Comparison of ENCODE assay signal across 1 cellular context in the genomic region with DNA sequence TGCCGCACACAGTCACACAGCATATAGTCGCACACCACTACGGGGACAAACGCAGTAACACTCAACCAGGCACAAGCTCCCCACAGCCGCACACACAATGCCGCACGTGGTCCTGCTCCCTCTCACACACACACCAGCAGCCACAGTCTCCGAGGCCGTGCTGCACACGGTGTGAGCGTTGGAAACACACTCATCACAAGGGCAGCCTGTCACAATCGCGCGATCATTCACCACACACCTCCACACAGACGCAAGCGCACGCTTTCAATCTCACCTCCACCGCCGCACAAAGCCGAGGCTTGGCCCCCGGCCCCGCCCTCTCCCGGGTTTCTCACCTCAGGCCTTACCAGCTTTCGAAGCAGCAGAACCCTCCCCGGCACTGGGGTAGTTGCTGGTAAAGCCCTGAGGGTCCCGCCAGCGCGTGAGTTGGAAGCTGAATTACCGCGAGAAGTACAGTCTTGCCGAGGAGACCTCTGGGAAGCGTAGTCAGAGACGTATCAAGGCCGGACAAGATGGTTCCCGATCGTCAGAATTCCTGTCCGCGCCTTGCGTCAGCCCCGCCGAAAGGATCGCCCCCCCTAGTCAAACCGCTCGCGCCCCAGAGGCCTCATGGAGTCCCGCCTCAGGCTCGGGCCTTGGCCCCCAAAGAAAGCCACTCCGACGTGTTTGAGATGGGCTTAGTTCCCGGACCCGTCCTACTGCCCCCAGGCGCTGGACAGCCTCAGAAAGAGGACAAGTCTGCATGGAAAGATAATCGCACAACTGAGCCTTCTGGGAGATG.
TF ChIP-seq lines count a peak whose summit lies in the region.

A gene (minus strand): TSS at position 423 of the 781 bp plus-strand sequence. CDS start 13,004 bp downstream, outside the sequence.

TF ChIP-seq in K562, 482 proteins besides CTCF, POLR2A, EP300 and RAD21 (continued from another document and continues in another):
- TF ChIP-seq SMAD4 (CRISPR knock-in tag; conservative IDR thresholded peaks at IDR 0.05), result peak; percentile 47; the same call in 1 of the 2 replicates
- TF ChIP-seq MBD2 (IDR thresholded peaks at IDR 0.05; ENCODE audit: borderline replicate concordance, low read depth), result peak; percentile 51; the same call in 1 of the 2 replicates
- no peak for TF ChIP-seq ZNF347 (CRISPR knock-in tag; IDR thresholded peaks at IDR 0.05; ENCODE audit: low read depth)
- no peak for TF ChIP-seq CBX5 (IDR thresholded peaks at IDR 0.05; ENCODE audit: borderline replicate concordance, low read depth)
- TF ChIP-seq, protein P1, sequence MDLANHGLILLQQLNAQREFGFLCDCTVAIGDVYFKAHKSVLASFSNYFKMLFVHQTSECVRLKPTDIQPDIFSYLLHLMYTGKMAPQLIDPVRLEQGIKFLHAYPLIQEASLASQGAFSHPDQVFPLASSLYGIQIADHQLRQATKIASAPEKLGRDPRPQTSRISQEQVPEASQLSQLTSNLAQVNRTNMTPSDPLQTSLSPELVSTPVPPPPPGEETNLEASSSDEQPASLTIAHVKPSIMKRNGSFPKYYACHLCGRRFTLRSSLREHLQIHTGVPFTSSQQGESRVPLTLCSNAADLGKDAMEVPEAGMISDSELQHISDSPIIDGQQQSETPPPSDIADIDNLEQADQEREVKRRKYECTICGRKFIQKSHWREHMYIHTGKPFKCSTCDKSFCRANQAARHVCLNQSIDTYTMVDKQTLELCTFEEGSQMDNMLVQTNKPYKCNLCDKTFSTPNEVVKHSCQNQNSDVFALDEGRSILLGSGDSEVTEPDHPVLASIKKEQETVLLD (IDR thresholded peaks at IDR 0.05), result 0 out of 2 replicates have a peak, but pooled peaks have one; percentile 62
- TF ChIP-seq, protein P2, sequence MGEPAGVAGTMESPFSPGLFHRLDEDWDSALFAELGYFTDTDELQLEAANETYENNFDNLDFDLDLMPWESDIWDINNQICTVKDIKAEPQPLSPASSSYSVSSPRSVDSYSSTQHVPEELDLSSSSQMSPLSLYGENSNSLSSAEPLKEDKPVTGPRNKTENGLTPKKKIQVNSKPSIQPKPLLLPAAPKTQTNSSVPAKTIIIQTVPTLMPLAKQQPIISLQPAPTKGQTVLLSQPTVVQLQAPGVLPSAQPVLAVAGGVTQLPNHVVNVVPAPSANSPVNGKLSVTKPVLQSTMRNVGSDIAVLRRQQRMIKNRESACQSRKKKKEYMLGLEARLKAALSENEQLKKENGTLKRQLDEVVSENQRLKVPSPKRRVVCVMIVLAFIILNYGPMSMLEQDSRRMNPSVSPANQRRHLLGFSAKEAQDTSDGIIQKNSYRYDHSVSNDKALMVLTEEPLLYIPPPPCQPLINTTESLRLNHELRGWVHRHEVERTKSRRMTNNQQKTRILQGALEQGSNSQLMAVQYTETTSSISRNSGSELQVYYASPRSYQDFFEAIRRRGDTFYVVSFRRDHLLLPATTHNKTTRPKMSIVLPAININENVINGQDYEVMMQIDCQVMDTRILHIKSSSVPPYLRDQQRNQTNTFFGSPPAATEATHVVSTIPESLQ (CRISPR knock-in tag; IDR thresholded peaks at IDR 0.05), result no peak
- TF ChIP-seq DPF2 (IDR thresholded peaks at IDR 0.05), result no peak
- TF ChIP-seq, protein P3, sequence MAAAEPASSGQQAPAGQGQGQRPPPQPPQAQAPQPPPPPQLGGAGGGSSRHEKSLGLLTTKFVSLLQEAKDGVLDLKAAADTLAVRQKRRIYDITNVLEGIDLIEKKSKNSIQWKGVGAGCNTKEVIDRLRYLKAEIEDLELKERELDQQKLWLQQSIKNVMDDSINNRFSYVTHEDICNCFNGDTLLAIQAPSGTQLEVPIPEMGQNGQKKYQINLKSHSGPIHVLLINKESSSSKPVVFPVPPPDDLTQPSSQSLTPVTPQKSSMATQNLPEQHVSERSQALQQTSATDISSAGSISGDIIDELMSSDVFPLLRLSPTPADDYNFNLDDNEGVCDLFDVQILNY (CRISPR knock-in tag; IDR thresholded peaks at IDR 0.05), result no peak
- no peak for TF ChIP-seq HNRNPUL1 (IDR thresholded peaks at IDR 0.05; ENCODE audit: low read length)
- peak; percentile 96 for TF ChIP-seq L3MBTL2 (IDR thresholded peaks at IDR 0.05)
- TF ChIP-seq SUPT5H (IDR thresholded peaks at IDR 0.05), result peak; percentile 87
- TF ChIP-seq, protein P4, sequence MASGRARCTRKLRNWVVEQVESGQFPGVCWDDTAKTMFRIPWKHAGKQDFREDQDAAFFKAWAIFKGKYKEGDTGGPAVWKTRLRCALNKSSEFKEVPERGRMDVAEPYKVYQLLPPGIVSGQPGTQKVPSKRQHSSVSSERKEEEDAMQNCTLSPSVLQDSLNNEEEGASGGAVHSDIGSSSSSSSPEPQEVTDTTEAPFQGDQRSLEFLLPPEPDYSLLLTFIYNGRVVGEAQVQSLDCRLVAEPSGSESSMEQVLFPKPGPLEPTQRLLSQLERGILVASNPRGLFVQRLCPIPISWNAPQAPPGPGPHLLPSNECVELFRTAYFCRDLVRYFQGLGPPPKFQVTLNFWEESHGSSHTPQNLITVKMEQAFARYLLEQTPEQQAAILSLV (tag; IDR thresholded peaks at IDR 0.05), result peak; percentile 14; the same call in 1 of the 2 replicates
- TF ChIP-seq, protein P5, sequence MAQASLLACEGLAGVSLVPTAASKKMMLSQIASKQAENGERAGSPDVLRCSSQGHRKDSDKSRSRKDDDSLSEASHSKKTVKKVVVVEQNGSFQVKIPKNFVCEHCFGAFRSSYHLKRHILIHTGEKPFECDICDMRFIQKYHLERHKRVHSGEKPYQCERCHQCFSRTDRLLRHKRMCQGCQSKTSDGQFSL (CRISPR knock-in tag; IDR thresholded peaks at IDR 0.05), result peak; percentile 85
- TF ChIP-seq, protein P5 (tag; IDR thresholded peaks at IDR 0.05), result 0 out of 4 replicates have a peak, but pooled peaks of 1 of the 2 experiments have one; percentile 41
- peak; percentile 55 for TF ChIP-seq SMARCE1 (IDR thresholded peaks at IDR 0.05)
- TF ChIP-seq PHB (CRISPR knock-in tag; IDR thresholded peaks at IDR 0.05), result 0 out of 2 replicates have a peak, but pooled peaks have one; percentile 28
- no peak; the same call in none of the 2 replicates for TF ChIP-seq POLR2H (tag; IDR thresholded peaks at IDR 0.05; ENCODE audit: low read depth)
- TF ChIP-seq ZNF75A (CRISPR knock-in tag; IDR thresholded peaks at IDR 0.05), result 0 out of 2 replicates have a peak, but pooled peaks have one; percentile 34
- no peak for TF ChIP-seq KLF16 (IDR thresholded peaks at IDR 0.05)
- TF ChIP-seq, protein P6, sequence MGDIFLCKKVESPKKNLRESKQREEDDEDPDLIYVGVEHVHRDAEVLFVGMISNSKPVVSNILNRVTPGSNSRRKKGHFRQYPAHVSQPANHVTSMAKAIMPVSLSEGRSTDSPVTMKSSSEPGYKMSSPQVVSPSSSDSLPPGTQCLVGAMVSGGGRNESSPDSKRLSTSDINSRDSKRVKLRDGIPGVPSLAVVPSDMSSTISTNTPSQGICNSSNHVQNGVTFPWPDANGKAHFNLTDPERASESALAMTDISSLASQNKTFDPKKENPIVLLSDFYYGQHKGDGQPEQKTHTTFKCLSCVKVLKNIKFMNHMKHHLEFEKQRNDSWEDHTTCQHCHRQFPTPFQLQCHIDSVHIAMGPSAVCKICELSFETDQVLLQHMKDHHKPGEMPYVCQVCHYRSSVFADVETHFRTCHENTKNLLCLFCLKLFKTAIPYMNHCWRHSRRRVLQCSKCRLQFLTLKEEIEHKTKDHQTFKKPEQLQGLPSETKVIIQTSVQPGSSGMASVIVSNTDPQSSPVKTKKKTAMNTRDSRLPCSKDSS (IDR thresholded peaks at IDR 0.05; ENCODE audit: low read depth, partially characterized antibody), result no peak
- TF ChIP-seq ZNF785 (CRISPR knock-in tag; IDR thresholded peaks at IDR 0.05), result no peak
- TF ChIP-seq ZNF589 (CRISPR knock-in tag; IDR thresholded peaks at IDR 0.05; ENCODE audit: low read depth), result no peak
- TF ChIP-seq POLR2G (IDR thresholded peaks at IDR 0.05; ENCODE audit: low read depth, low read length), result peak; percentile 94
- TF ChIP-seq NRF1 (conservative IDR thresholded peaks at IDR 0.05 in 1 of 2, IDR thresholded peaks at IDR 0.05 in 1 of 2), result peak; percentile 30 to 40; a peak in 2 of 4 replicates
- TF ChIP-seq GTF2E2 (tag; IDR thresholded peaks at IDR 0.05), result peak; percentile 83
- TF ChIP-seq, protein P7, sequence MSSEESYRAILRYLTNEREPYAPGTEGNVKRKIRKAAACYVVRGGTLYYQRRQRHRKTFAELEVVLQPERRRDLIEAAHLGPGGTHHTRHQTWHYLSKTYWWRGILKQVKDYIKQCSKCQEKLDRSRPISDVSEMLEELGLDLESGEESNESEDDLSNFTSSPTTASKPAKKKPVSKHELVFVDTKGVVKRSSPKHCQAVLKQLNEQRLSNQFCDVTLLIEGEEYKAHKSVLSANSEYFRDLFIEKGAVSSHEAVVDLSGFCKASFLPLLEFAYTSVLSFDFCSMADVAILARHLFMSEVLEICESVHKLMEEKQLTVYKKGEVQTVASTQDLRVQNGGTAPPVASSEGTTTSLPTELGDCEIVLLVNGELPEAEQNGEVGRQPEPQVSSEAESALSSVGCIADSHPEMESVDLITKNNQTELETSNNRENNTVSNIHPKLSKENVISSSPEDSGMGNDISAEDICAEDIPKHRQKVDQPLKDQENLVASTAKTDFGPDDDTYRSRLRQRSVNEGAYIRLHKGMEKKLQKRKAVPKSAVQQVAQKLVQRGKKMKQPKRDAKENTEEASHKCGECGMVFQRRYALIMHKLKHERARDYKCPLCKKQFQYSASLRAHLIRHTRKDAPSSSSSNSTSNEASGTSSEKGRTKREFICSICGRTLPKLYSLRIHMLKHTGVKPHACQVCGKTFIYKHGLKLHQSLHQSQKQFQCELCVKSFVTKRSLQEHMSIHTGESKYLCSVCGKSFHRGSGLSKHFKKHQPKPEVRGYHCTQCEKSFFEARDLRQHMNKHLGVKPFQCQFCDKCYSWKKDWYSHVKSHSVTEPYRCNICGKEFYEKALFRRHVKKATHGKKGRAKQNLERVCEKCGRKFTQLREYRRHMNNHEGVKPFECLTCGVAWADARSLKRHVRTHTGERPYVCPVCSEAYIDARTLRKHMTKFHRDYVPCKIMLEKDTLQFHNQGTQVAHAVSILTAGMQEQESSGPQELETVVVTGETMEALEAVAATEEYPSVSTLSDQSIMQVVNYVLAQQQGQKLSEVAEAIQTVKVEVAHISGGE (CRISPR knock-in tag; IDR thresholded peaks at IDR 0.05), result peak in 1 of 3 experiments; percentile 63; a peak in 2 of 6 replicates
- peak; percentile 47 for TF ChIP-seq ETV5 (CRISPR knock-in tag; IDR thresholded peaks at IDR 0.05; ENCODE audit: low read depth)
- no peak for TF ChIP-seq ZNF436 (CRISPR knock-in tag; IDR thresholded peaks at IDR 0.05)
- 0 out of 2 replicates have a peak, but pooled peaks have one; percentile 23 for TF ChIP-seq TRIM28 (IDR thresholded peaks at IDR 0.05)
- TF ChIP-seq JUND (IDR thresholded peaks at IDR 0.05; ENCODE audit: borderline replicate concordance, low read depth, low read length), result peak; percentile 42; the same call in 1 of the 2 replicates
- peak; percentile 45; the same call in 1 of the 3 replicates for TF ChIP-seq JUND (tag; IDR thresholded peaks at IDR 0.05; ENCODE audit: borderline replicate concordance, low read depth, low read length)
- TF ChIP-seq GATAD2A (IDR thresholded peaks at IDR 0.05), result no peak
- TF ChIP-seq, protein P8, sequence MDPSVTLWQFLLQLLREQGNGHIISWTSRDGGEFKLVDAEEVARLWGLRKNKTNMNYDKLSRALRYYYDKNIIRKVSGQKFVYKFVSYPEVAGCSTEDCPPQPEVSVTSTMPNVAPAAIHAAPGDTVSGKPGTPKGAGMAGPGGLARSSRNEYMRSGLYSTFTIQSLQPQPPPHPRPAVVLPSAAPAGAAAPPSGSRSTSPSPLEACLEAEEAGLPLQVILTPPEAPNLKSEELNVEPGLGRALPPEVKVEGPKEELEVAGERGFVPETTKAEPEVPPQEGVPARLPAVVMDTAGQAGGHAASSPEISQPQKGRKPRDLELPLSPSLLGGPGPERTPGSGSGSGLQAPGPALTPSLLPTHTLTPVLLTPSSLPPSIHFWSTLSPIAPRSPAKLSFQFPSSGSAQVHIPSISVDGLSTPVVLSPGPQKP (CRISPR knock-in tag; IDR thresholded peaks at IDR 0.05), result no peak
- TF ChIP-seq CBFA2T2 (conservative IDR thresholded peaks at IDR 0.05), result no peak
- peak; percentile 81 for TF ChIP-seq ATF7 (IDR thresholded peaks at IDR 0.05)
- TF ChIP-seq ZNF764 (CRISPR knock-in tag; IDR thresholded peaks at IDR 0.05; ENCODE audit: low read depth), result no peak
- peak; percentile 41; the same call in 1 of the 2 replicates for TF ChIP-seq MYNN (IDR thresholded peaks at IDR 0.05)
- TF ChIP-seq MYNN (CRISPR knock-in tag; IDR thresholded peaks at IDR 0.05), result no peak
- no peak for TF ChIP-seq RBM22 (IDR thresholded peaks at IDR 0.05; ENCODE audit: low read depth, low read length, poor library complexity, severe bottlenecking)
- TF ChIP-seq, protein P9, sequence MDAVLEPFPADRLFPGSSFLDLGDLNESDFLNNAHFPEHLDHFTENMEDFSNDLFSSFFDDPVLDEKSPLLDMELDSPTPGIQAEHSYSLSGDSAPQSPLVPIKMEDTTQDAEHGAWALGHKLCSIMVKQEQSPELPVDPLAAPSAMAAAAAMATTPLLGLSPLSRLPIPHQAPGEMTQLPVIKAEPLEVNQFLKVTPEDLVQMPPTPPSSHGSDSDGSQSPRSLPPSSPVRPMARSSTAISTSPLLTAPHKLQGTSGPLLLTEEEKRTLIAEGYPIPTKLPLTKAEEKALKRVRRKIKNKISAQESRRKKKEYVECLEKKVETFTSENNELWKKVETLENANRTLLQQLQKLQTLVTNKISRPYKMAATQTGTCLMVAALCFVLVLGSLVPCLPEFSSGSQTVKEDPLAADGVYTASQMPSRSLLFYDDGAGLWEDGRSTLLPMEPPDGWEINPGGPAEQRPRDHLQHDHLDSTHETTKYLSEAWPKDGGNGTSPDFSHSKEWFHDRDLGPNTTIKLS (IDR thresholded peaks at IDR 0.05; ENCODE audit: borderline replicate concordance, low read depth), result peak; percentile 95
- TF ChIP-seq EP400 (IDR thresholded peaks at IDR 0.05), result peak; percentile 96
- TF ChIP-seq NFRKB (IDR thresholded peaks at IDR 0.05; ENCODE audit: low read depth), result peak; percentile 45; the same call in 1 of the 2 replicates
- peak; percentile 64; the same call in 1 of the 2 replicates for TF ChIP-seq ZBTB7A (IDR thresholded peaks at IDR 0.05; ENCODE audit: borderline replicate concordance, control insufficient read depth, low read depth, low read length)
- no peak for TF ChIP-seq ZNF217 (CRISPR knock-in tag; IDR thresholded peaks at IDR 0.05)
- TF ChIP-seq MCM2 (IDR thresholded peaks at IDR 0.05; ENCODE audit: low read depth), result no peak
- peak; percentile 98 for TF ChIP-seq CEBPG (CRISPR knock-in tag; IDR thresholded peaks at IDR 0.05)
- TF ChIP-seq CEBPG (tag; conservative IDR thresholded peaks at IDR 0.05 in 1 of 2, IDR thresholded peaks at IDR 0.05 in 1 of 2), result peak; percentile 87 to 89
- peak; percentile 66; the same call in 1 of the 2 replicates for TF ChIP-seq SMARCA5 (IDR thresholded peaks at IDR 0.05)
- TF ChIP-seq MYC (IDR thresholded peaks at IDR 0.05; ENCODE audit: low read depth, low read length), result peak; percentile 75
- TF ChIP-seq MYC (CRISPR knock-in tag; IDR thresholded peaks at IDR 0.05; ENCODE audit: borderline replicate concordance, low read depth), result no peak
- peak; percentile 43 for TF ChIP-seq GABPA (tag; conservative IDR thresholded peaks at IDR 0.05; ENCODE audit: low read depth)
